In genomic region chr6:140960566-140960965, GRCh38 we compare ENCODE assay signal across 18 cellular contexts.
"Had no signal": no experiment of that assay in that cellular context is flagged by ENCODE, and none has a peak within 500 bp of the region (broad histone marks: within the 10 kb centered on the region; RNA-seq: fewer than 3 reads in every experiment).

No MANE protein-coding gene starts in this region.

- ATAC-seq: foreskin keratinocyte, left ventricle myocardium superior, natural killer cell had no signal

- H3K4me3 ChIP-seq: breast epithelium, dorsolateral prefrontal cortex, suprapubic skin had no signal

- H3K4me1 ChIP-seq: breast epithelium, foreskin keratinocyte had no signal

- H3K9me3 ChIP-seq: breast epithelium, neutrophil, suprapubic skin had no signal

- H3K4me1 Mint-ChIP-seq: activated naive CD8-positive, alpha-beta T cell treated with anti-CD3 and anti-CD28 coated beads for 36 hours; memory B cell; natural killer cell had no signal

- H3K27ac ChIP-seq: breast epithelium, dorsolateral prefrontal cortex, foreskin keratinocyte, neutrophil, suprapubic skin had no signal

- H3K9me3 Mint-ChIP-seq: activated naive CD8-positive, alpha-beta T cell treated with anti-CD3 and anti-CD28 coated beads for 36 hours; endodermal cell; memory B cell had no signal

- H3K27me3 ChIP-seq: breast epithelium, dorsolateral prefrontal cortex, foreskin keratinocyte, neutrophil, suprapubic skin had no signal

- H3K36me3 ChIP-seq: breast epithelium, neutrophil, suprapubic skin had no signal

- H3K4me3 Mint-ChIP-seq: activated naive CD8-positive, alpha-beta T cell treated with anti-CD3 and anti-CD28 coated beads for 36 hours; endodermal cell; memory B cell; natural killer cell; type B pancreatic cell had no signal

- DNase-seq: activated CD4-positive, alpha-beta T cell treated with anti-CD3 and anti-CD28 coated beads, Interleukin-2, amount 50 U/mL, for 1 hour; activated CD8-positive, alpha-beta memory T cell treated with anti-CD3 and anti-CD28 coated beads for 24 hours; activated gamma-delta T cell treated with Interleukin-2 at 50 U/mL for 16 hours; activated naive CD8-positive, alpha-beta T cell treated with anti-CD3 and anti-CD28 coated beads for 36 hours; dorsolateral prefrontal cortex; endodermal cell; kidney glomerular epithelial cell; left ventricle myocardium superior; natural killer cell; stimulated activated CD4-positive, alpha-beta T cell treated with anti-CD3 and anti-CD28 coated beads, Interleukin-4, amount 100 ng/mL, for 24 hours; stimulated activated CD8-positive, alpha-beta memory T cell treated with anti-CD3 and anti-CD28 coated beads, Interleukin-4, amount 100 ng/mL, for 48 hours; stimulated activated naive CD4-positive, alpha-beta T cell treated with Interleukin-2 at 50 U/mL for 16 hours had no signal

- H3K27ac Mint-ChIP-seq: activated naive CD8-positive, alpha-beta T cell treated with anti-CD3 and anti-CD28 coated beads for 36 hours; endodermal cell; memory B cell; natural killer cell; type B pancreatic cell had no signal

- H3K27me3 Mint-ChIP-seq: activated naive CD8-positive, alpha-beta T cell treated with anti-CD3 and anti-CD28 coated beads for 36 hours; memory B cell; type B pancreatic cell had no signal

- H3K36me3 Mint-ChIP-seq: activated naive CD8-positive, alpha-beta T cell treated with anti-CD3 and anti-CD28 coated beads for 36 hours; memory B cell; natural killer cell; type B pancreatic cell had no signal
